In genomic region chr12:56190695-56191155, GRCh38 we compare ENCODE assay signal across 8 cellular contexts. TPM values are rescaled to one million over a fixed set of nuclear protein-coding genes. Genes with fewer than 3 reads are reported as not detected.
DNase-seq lines count a peak whose midpoint lies in the region; ATAC-seq and TF ChIP-seq lines count a peak whose summit lies in the region.

No MANE protein-coding gene starts in this region.

- intact Hi-C loops in left lung (cut with DNase I), result no loop called here

- H3K36me3 Mint-ChIP-seq in activated CD4-positive, alpha-beta T cell treated with anti-CD3 and anti-CD28 coated beads, Interleukin-2, amount 10 ng/mL, durations not matched to agents 7 days and 5 days (ENCODE audit: low read depth), result peaks cover 29% of the 10 kb centered on the region
- H3K36me3 Mint-ChIP-seq in activated naive CD8-positive, alpha-beta T cell, result peaks cover 8% of the 10 kb centered on the region

- no peak for TF ChIP-seq CTCF in left lung (IDR thresholded peaks at IDR 0.05)

- peaks cover 0 to 12% of the 10 kb centered on the region in 2 donors for H3K36me3 ChIP-seq in left lung
- H3K36me3 ChIP-seq in thymus (ENCODE audit: control insufficient read depth, insufficient read depth), result peaks cover 8% of the 10 kb centered on the region

- POLR2A ChIA-PET in activated CD4-positive, alpha-beta T cell treated with anti-CD3 and anti-CD28 coated beads, Interleukin-2, amount 10 ng/mL, durations not matched to agents 7 days and 5 days (lab: Charles Lee), result no interaction called here

- WGBS in thymus, result 44% methylated on average over 9 of the region's 9 CpGs

- peaks cover 54% of the 10 kb centered on the region for H3K4me1 Mint-ChIP-seq in activated CD4-positive, alpha-beta T cell treated with anti-CD3 and anti-CD28 coated beads, Interleukin-2, amount 10 ng/mL, durations not matched to agents 7 days and 5 days
- H3K4me1 Mint-ChIP-seq in activated naive CD8-positive, alpha-beta T cell (ENCODE audit: low read depth), result peaks cover 44% of the 10 kb centered on the region

- ATAC-seq in left lung, result no peak
- ATAC-seq in HG03039 (IDR thresholded peaks at IDR 0.05; ENCODE audit: unreplicated experiment), result no peak
- ATAC-seq in HG03432 (IDR thresholded peaks at IDR 0.05; ENCODE audit: unreplicated experiment), result no peak

- H3K27me3 ChIP-seq in left lung (no peaks in the 10 kb centered on the region), thymus (ENCODE audit: control insufficient read depth, insufficient read depth) (no peaks in the 10 kb centered on the region)

- no peaks in the 10 kb centered on the region for H3K27me3 Mint-ChIP-seq in activated CD4-positive, alpha-beta T cell treated with anti-CD3 and anti-CD28 coated beads, Interleukin-2, amount 10 ng/mL, durations not matched to agents 7 days and 5 days
- no peaks in the 10 kb centered on the region for H3K27me3 Mint-ChIP-seq in activated naive CD8-positive, alpha-beta T cell

- H3K4me1 ChIP-seq in left lung, result peaks cover 10 to 29% of the 10 kb centered on the region in 2 donors
- peaks cover 20% of the 10 kb centered on the region for H3K4me1 ChIP-seq in thymus (ENCODE audit: control insufficient read depth, insufficient read depth, low read length)

- no peaks in the 10 kb centered on the region for H3K9me3 ChIP-seq in left lung
- H3K9me3 ChIP-seq in thymus (ENCODE audit: control insufficient read depth), result no peaks in the 10 kb centered on the region

- peak overlapping the region; percentile 93 for H3K27ac Mint-ChIP-seq in activated CD4-positive, alpha-beta T cell treated with anti-CD3 and anti-CD28 coated beads, Interleukin-2, amount 10 ng/mL, durations not matched to agents 7 days and 5 days
- peak overlapping the region; percentile 98 for H3K27ac Mint-ChIP-seq in activated naive CD8-positive, alpha-beta T cell

- DNase-seq in activated CD4-positive, alpha-beta T cell treated with anti-CD3 and anti-CD28 coated beads, Interleukin-2, amount 10 ng/mL, durations not matched to agents 7 days and 5 days, result no peak
- no peak for DNase-seq in activated CD4-positive, alpha-beta T cell treated with anti-CD3 and anti-CD28 coated beads, Interleukin-2, amount 50 U/mL, for 4 hours
- DNase-seq in left lung (no peak), NCI-H524 treated with DMSO at 0.1 percent for 48 hours (lab: John Stamatoyannopoulos, UW) (no peak)

- H3K4me3 ChIP-seq in left lung (peak overlapping the region; percentile 61 to 83), thymus (ENCODE audit: low read length) (peak overlapping the region; percentile 95)

- H3K27ac ChIP-seq in left lung, result peak overlapping the region; percentile 88 to 94
- peak overlapping the region; percentile 42 for H3K27ac ChIP-seq in thymus (ENCODE audit: low read depth)

- peak overlapping the region; percentile 84 for H3K4me3 Mint-ChIP-seq in activated CD4-positive, alpha-beta T cell treated with anti-CD3 and anti-CD28 coated beads, Interleukin-2, amount 10 ng/mL, durations not matched to agents 7 days and 5 days
- peak overlapping the region; percentile 96 for H3K4me3 Mint-ChIP-seq in activated naive CD8-positive, alpha-beta T cell

- H3K9me3 Mint-ChIP-seq in activated CD4-positive, alpha-beta T cell treated with anti-CD3 and anti-CD28 coated beads, Interleukin-2, amount 10 ng/mL, durations not matched to agents 7 days and 5 days, result no peaks in the 10 kb centered on the region
- H3K9me3 Mint-ChIP-seq in activated naive CD8-positive, alpha-beta T cell (ENCODE audit: low read depth), result no peaks in the 10 kb centered on the region

- CTCF ChIA-PET in activated CD4-positive, alpha-beta T cell treated with anti-CD3 and anti-CD28 coated beads, Interleukin-2, amount 10 ng/mL, durations not matched to agents 7 days and 5 days (lab: Charles Lee), result interaction anchor here (0.7 to 6.7 kb wide), 13 partner anchors 13 to 453 kb away, joined by 3 to 99 read pairs (median 14); partner anchors contain the start of genes ANKRD52, ESYT1, MYL6 and RNF41

RNA-seq across cellular contexts. Expression of gene SMARCC2, which starts 1.4 kb away (rescaled TPM):
- 100 to 1,000 TPM; 140 to 173 TPM for total RNA-seq in activated CD4-positive, alpha-beta T cell treated with anti-CD3 and anti-CD28 coated beads, Interleukin-2, amount 10 ng/mL, durations not matched to agents 7 days and 5 days
- total RNA-seq in left lung, result 10 to 100 TPM; 84.3 to 84.9 TPM
- 25.9 TPM for polyA plus RNA-seq in thymus

RNA-seq across cellular contexts. Expression of gene RNF41, which starts 31.0 kb away (rescaled TPM):
- 10 to 100 TPM; 30.1 to 31.6 TPM for total RNA-seq in activated CD4-positive, alpha-beta T cell treated with anti-CD3 and anti-CD28 coated beads, Interleukin-2, amount 10 ng/mL, durations not matched to agents 7 days and 5 days
- 10 to 100 TPM; 50.3 to 51.4 TPM for total RNA-seq in left lung
- polyA plus RNA-seq in thymus, result 18.3 TPM

RNA-seq across cellular contexts. Expression of gene MYL6, which starts 32.6 kb away (rescaled TPM):
- 1,000 to 10,000 TPM; 1,336 to 1,525 TPM for total RNA-seq in activated CD4-positive, alpha-beta T cell treated with anti-CD3 and anti-CD28 coated beads, Interleukin-2, amount 10 ng/mL, durations not matched to agents 7 days and 5 days
- total RNA-seq in left lung, result 1,000 to 10,000 TPM; 1,768 to 1,773 TPM
- 2,137 TPM for polyA plus RNA-seq in thymus

RNA-seq across cellular contexts. Expression of gene NABP2, which starts 33.4 kb away (rescaled TPM):
- total RNA-seq in activated CD4-positive, alpha-beta T cell treated with anti-CD3 and anti-CD28 coated beads, Interleukin-2, amount 10 ng/mL, durations not matched to agents 7 days and 5 days, result 10 to 100 TPM; 56.7 to 63.5 TPM
- 10 to 100 TPM; 32.6 to 33.8 TPM for total RNA-seq in left lung
- 16.0 TPM for polyA plus RNA-seq in thymus

RNA-seq across cellular contexts. Expression of gene MYL6B, which starts 38.3 kb away (rescaled TPM):
- 10 to 100 TPM; 56.6 to 63.4 TPM for total RNA-seq in activated CD4-positive, alpha-beta T cell treated with anti-CD3 and anti-CD28 coated beads, Interleukin-2, amount 10 ng/mL, durations not matched to agents 7 days and 5 days
- 10 to 100 TPM; 32.6 to 43.1 TPM for total RNA-seq in left lung
- polyA plus RNA-seq in thymus, result 60.9 TPM
